ENCODE assay signal across 18 cellular contexts in the genomic region with DNA sequence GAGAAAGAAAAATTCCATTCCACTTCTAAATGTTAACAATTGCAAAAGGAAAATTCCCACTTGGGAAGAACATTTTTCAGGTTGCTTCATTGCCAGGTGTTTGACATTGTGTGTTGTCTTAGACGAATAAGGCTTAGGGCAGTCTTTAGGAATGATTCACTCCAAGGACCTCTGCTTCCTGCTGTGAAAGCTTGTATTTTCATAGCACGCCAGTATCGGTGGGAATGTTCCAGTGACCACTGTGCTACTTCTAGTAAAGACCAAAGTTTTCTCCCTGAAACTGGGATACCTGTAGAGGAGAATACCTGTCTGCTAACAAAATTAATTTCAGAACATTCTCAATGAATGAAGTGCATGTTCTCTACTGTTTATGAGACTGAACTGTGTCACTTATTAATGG.
DNase-seq lines count a peak whose midpoint lies in the region; ATAC-seq and TF ChIP-seq lines count a peak whose summit lies in the region.
"Had no signal": no experiment of that assay in that cellular context is flagged by ENCODE, and none has a peak within 500 bp of the region (broad histone marks: within the 10 kb centered on the region; RNA-seq: fewer than 3 reads in every experiment).

No MANE protein-coding gene starts in this region.

- peaks cover 9% of the 10 kb centered on the region for H3K4me1 Mint-ChIP-seq in Calu3 (ENCODE audit: low read depth, unreplicated experiment)
- H3K4me1 Mint-ChIP-seq in CD4-positive, alpha-beta memory T cell: peaks cover 0 to 1% (median 0%) of the 10 kb centered on the region in 4 donors
- H3K4me1 Mint-ChIP-seq: activated naive CD8-positive, alpha-beta T cell treated with anti-CD3 and anti-CD28 coated beads, Interleukin-2, amount 50 U/mL, for 24 hours had no signal

- POLR2A ChIA-PET in CD4-positive, alpha-beta memory T cell (lab: Charles Lee; ENCODE audit: partially characterized antibody): no interaction called here

- 72 to 80% methylated on average over 3 of the region's 3 CpGs for WGBS in tibial nerve, 2 donors

- no peaks in the 10 kb centered on the region for H3K4me1 ChIP-seq in CD4-positive, alpha-beta memory T cell (ENCODE audit: insufficient read depth, low read length)
- H3K4me1 ChIP-seq in tibial nerve: no peaks in the 10 kb centered on the region
- H3K4me1 ChIP-seq: gastrocnemius medialis had no signal

- peak; percentile 0 for DNase-seq in Calu3
- peak; percentile 42 for DNase-seq in HT1080 (ENCODE audit: low read depth)
- DNase-seq in astrocyte of the cerebellum (ENCODE audit: low read depth): peak; percentile 68
- DNase-seq in iPS DF 19.7 (ENCODE audit: low read depth, low spot score): peak; percentile 12
- no peak for DNase-seq in activated CD4-positive, alpha-beta T cell treated with anti-CD3 and anti-CD28 coated beads, Interleukin-2, amount 50 U/mL, for 48 hours
- DNase-seq in CD4-positive, alpha-beta memory T cell: no peak
- no peak for DNase-seq in stimulated activated naive CD8-positive, alpha-beta T cell treated with anti-CD3 and anti-CD28 coated beads, Interleukin-15, Interleukin-2, amounts not matched to agents 100 U/mL and 50 U/mL, for 24 hours
- DNase-seq in tibial nerve (ENCODE audit: low spot score in 2 of 2): no peak
- DNase-seq: activated CD8-positive, alpha-beta memory T cell treated with anti-CD3 and anti-CD28 coated beads for 24 hours; activated naive CD8-positive, alpha-beta T cell treated with anti-CD3 and anti-CD28 coated beads, Interleukin-2, amount 50 U/mL, for 24 hours; CD4-positive, alpha-beta T cell; gastrocnemius medialis; Karpas-422; left ventricle myocardium superior; SHP77; sigmoid colon; T-helper 1 cell; WERI-Rb-1 had no signal

- H3K27me3 Mint-ChIP-seq in Calu3 (ENCODE audit: unreplicated experiment): no peaks in the 10 kb centered on the region
- no peaks in the 10 kb centered on the region for H3K27me3 Mint-ChIP-seq in CD4-positive, alpha-beta memory T cell
- H3K27me3 Mint-ChIP-seq: activated naive CD8-positive, alpha-beta T cell treated with anti-CD3 and anti-CD28 coated beads, Interleukin-2, amount 50 U/mL, for 24 hours; CD4-positive, alpha-beta T cell had no signal

- H3K4me3 ChIP-seq in astrocyte of the cerebellum (ENCODE audit: low read depth, low read length): no peak overlapping the region
- no peak overlapping the region for H3K4me3 ChIP-seq in CD4-positive, alpha-beta memory T cell (ENCODE audit: low read length in 2 of 2)
- H3K4me3 ChIP-seq in tibial nerve: no peak overlapping the region
- H3K4me3 ChIP-seq: gastrocnemius medialis, sigmoid colon had no signal

- no peak overlapping the region for H3K27ac ChIP-seq in CD4-positive, alpha-beta memory T cell (ENCODE audit: low read depth, low read length)
- no peak overlapping the region for H3K27ac ChIP-seq in tibial nerve
- H3K27ac ChIP-seq: gastrocnemius medialis, sigmoid colon, WERI-Rb-1 had no signal

- TF ChIP-seq POLR2A in tibial nerve (IDR thresholded peaks at IDR 0.05): no peak

- CTCF ChIA-PET in Calu3 (lab: Charles Lee): no interaction called here
- CTCF ChIA-PET in CD4-positive, alpha-beta memory T cell (lab: Charles Lee; ENCODE audit: partially characterized antibody): no interaction called here

- H3K9me3 ChIP-seq in CD4-positive, alpha-beta memory T cell (ENCODE audit: control insufficient read depth in 1 of 2, low read length in 2 of 2): no peaks in the 10 kb centered on the region
- no peaks in the 10 kb centered on the region for H3K9me3 ChIP-seq in tibial nerve
- H3K9me3 ChIP-seq: gastrocnemius medialis, sigmoid colon had no signal

- H3K27ac Mint-ChIP-seq in Calu3 (ENCODE audit: unreplicated experiment): no peak overlapping the region
- no peak overlapping the region for H3K27ac Mint-ChIP-seq in CD4-positive, alpha-beta memory T cell
- H3K27ac Mint-ChIP-seq: activated naive CD8-positive, alpha-beta T cell treated with anti-CD3 and anti-CD28 coated beads, Interleukin-2, amount 50 U/mL, for 24 hours; CD4-positive, alpha-beta T cell had no signal

- ATAC-seq in stimulated activated naive CD8-positive, alpha-beta T cell treated with anti-CD3 and anti-CD28 coated beads, Interleukin-15, Interleukin-2, amounts not matched to agents 100 U/mL and 50 U/mL, for 24 hours: no peak
- ATAC-seq: activated naive CD8-positive, alpha-beta T cell treated with anti-CD3 and anti-CD28 coated beads, Interleukin-2, amount 50 U/mL, for 24 hours; gastrocnemius medialis; left ventricle myocardium superior had no signal

- BruUV-seq in Calu3 (replicated peaks; lab: Mats Ljungman, UMichigan): no TSS peak

- in situ Hi-C loops in astrocyte of the cerebellum (cut with HindIII; ENCODE audit: low sequenced_read_pairs): no loop called here

- H3K9me3 Mint-ChIP-seq in Calu3 (ENCODE audit: low read depth, unreplicated experiment): no peaks in the 10 kb centered on the region
- H3K9me3 Mint-ChIP-seq in CD4-positive, alpha-beta memory T cell: no peaks in the 10 kb centered on the region
- H3K9me3 Mint-ChIP-seq: activated naive CD8-positive, alpha-beta T cell treated with anti-CD3 and anti-CD28 coated beads, Interleukin-2, amount 50 U/mL, for 24 hours; CD4-positive, alpha-beta T cell had no signal

- no peak for TF ChIP-seq EP300 in tibial nerve (IDR thresholded peaks at IDR 0.05)

- H3K4me3 Mint-ChIP-seq in Calu3 (ENCODE audit: low read depth, unreplicated experiment): no peak overlapping the region
- no peak overlapping the region for H3K4me3 Mint-ChIP-seq in CD4-positive, alpha-beta memory T cell
- H3K4me3 Mint-ChIP-seq: activated naive CD8-positive, alpha-beta T cell treated with anti-CD3 and anti-CD28 coated beads, Interleukin-2, amount 50 U/mL, for 24 hours; CD4-positive, alpha-beta T cell had no signal

- H3K27me3 ChIP-seq in CD4-positive, alpha-beta memory T cell (ENCODE audit: insufficient read depth, low read length): no peaks in the 10 kb centered on the region
- no peaks in the 10 kb centered on the region for H3K27me3 ChIP-seq in tibial nerve
- H3K27me3 ChIP-seq: gastrocnemius medialis, sigmoid colon had no signal

- no peaks in the 10 kb centered on the region for H3K36me3 Mint-ChIP-seq in Calu3 (ENCODE audit: insufficient read depth, unreplicated experiment)
- H3K36me3 Mint-ChIP-seq in CD4-positive, alpha-beta memory T cell: peaks cover 0 to 4% of the 10 kb centered on the region in 2 donors

- no peak for TF ChIP-seq CTCF in Calu3 (IDR thresholded peaks at IDR 0.05; ENCODE audit: unreplicated experiment)
- no peak for TF ChIP-seq CTCF in astrocyte of the cerebellum (IDR thresholded peaks at IDR 0.05; ENCODE audit: low read depth, low read length, missing control alignments)
- TF ChIP-seq CTCF in tibial nerve (IDR thresholded peaks at IDR 0.05): no peak

- no peaks in the 10 kb centered on the region for H3K36me3 ChIP-seq in CD4-positive, alpha-beta memory T cell (ENCODE audit: insufficient read depth, low read length)
- H3K36me3 ChIP-seq in tibial nerve: no peaks in the 10 kb centered on the region
- H3K36me3 ChIP-seq: gastrocnemius medialis, sigmoid colon, WERI-Rb-1 had no signal

- intact Hi-C loops in Calu3 (cut with micrococcal nuclease; ENCODE audit: unreplicated experiment): loop anchor here (10.0 kb wide), 1 partner anchor 491 kb away; no protein-coding TSS in a partner anchor
- intact Hi-C loops in CD4-positive, alpha-beta memory T cell (cut with micrococcal nuclease): no loop called here

Comparison
In these comparisons a context has a peak if more than half of its experiments do, and no peak if none do; other contexts are left out.
1. DNase-seq: peak in Calu3 (single experiment), HT1080 (single experiment), astrocyte of the cerebellum (single experiment) and iPS DF 19.7 (single experiment); none in activated CD4-positive, alpha-beta T cell treated with anti-CD3 and anti-CD28 coated beads, Interleukin-2, amount 50 U/mL, for 48 hours (0 of 2), CD4-positive, alpha-beta memory T cell (0 of 5), stimulated activated naive CD8-positive, alpha-beta T cell treated with anti-CD3 and anti-CD28 coated beads, Interleukin-15, Interleukin-2, amounts not matched to agents 100 U/mL and 50 U/mL, for 24 hours (single experiment) and tibial nerve (0 of 2).